8 cellular contexts compared by ENCODE assay signal in the genomic region with DNA sequence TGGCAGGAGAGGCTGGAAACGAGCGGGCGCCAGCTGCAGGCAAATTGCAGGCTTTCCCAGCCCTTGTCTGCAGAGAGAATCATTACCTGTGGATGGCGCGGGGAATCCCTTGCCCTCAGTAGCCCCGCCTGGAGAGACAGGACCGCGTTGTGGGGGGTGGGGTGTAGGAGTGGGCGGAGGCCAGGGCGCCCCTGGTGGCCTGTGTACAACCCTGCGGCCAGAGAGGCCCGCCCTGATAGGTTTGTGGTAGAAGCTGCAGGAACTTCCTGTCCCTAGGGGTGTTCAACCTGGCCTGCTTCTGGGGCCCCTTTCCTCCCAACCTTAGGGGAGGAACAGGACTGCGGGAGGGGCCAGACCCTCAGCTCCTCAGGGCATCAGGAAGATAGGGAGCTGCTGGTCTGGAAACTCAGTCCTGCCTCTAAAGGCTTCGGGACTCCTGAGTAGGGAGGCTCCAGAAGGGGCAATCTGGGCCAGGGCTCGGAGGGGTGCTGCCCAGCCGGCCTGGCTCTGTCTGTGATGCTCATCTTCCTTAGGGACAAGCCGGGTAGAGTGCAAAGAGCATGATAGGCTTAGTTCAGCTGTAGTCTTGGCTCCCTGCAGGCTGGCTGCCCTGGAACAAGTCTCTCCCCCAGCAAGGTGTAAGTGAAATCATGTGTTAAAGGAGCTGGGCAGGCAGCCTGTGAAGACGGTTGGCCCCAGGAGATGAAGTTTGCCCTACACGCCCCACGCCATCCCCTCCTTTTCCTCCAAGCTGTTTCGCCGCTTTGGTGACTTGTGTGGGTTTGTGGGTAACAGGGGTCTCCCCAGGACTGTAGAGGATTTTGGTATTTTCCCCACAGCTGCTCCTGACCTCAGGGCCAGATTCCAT.
DNase-seq lines count a peak whose midpoint lies in the region; ATAC-seq and TF ChIP-seq lines count a peak whose summit lies in the region.

No MANE protein-coding gene starts in this region.

- H3K4me2 ChIP-seq in KMS-11 = peak overlapping the region; percentile 76

- H3K4me3 ChIP-seq in KMS-11 (IDR thresholded peaks at IDR 0.05; ENCODE audit: insufficient read depth, low read depth, low read length) = no peak overlapping the region
- peak overlapping the region; percentile 93 to 99 for H3K4me3 ChIP-seq in neutrophil (ENCODE audit: low read depth in 1 of 2, low read length in 1 of 2)

- no peaks in the 10 kb centered on the region for H4K20me1 ChIP-seq in KMS-11 (ENCODE audit: insufficient read depth)

- DNase-seq in EH (ENCODE audit: low read depth) (peak; percentile 85), SHP77 (lab: John Stamatoyannopoulos, UW) (peak; percentile 89 to 91), activated gamma-delta T cell (lab: John Stamatoyannopoulos, UW) (peak; percentile 70), foreskin melanocyte (peak; percentile 56), superior temporal gyrus (ENCODE audit: extremely low spot score) (peak; percentile 51)

- H3K27ac ChIP-seq in KMS-11 = peak overlapping the region; percentile 50; the same call in 1 of the 2 replicates
- peak overlapping the region; percentile 96 for H3K27ac ChIP-seq in neutrophil

- H3K27me3 ChIP-seq in KMS-11 (ENCODE audit: insufficient read depth, low read depth) (no peaks in the 10 kb centered on the region), neutrophil (no peaks in the 10 kb centered on the region)

- peak overlapping the region; percentile 78 for H2AFZ ChIP-seq in KMS-11 (ENCODE audit: low read depth)

- H3K9me3 ChIP-seq in neutrophil = no peaks in the 10 kb centered on the region

- peak overlapping the region; percentile 53; the same call in 1 of the 2 replicates for H3K9ac ChIP-seq in KMS-11

- H3K4me1 ChIP-seq in KMS-11 (ENCODE audit: low read depth, poor library complexity, severe bottlenecking) = peaks cover 28% of the 10 kb centered on the region
- H3K4me1 ChIP-seq in neutrophil (ENCODE audit: control insufficient read depth in 1 of 2, insufficient read depth in 1 of 2, low read depth in 1 of 2, low read length in 1 of 2) = peaks cover 78 to 80% of the 10 kb centered on the region in 2 experiments

- peak; percentile 59 for ATAC-seq in GM21737 (IDR thresholded peaks at IDR 0.05; ENCODE audit: unreplicated experiment)

- H3K36me3 ChIP-seq in KMS-11 (ENCODE audit: insufficient read depth) (no peaks in the 10 kb centered on the region), neutrophil (peaks cover 21% of the 10 kb centered on the region)

- TF ChIP-seq CTCF in KMS-11 (conservative IDR thresholded peaks at IDR 0.05; ENCODE audit: low read depth, low read length) = peak; percentile 86
- peak; percentile 98 for TF ChIP-seq CTCF in neutrophil (IDR thresholded peaks at IDR 0.05)

- H3K79me2 ChIP-seq in KMS-11 (ENCODE audit: insufficient read depth, low read depth) = no peaks in the 10 kb centered on the region
